In genomic region chr7:152471023-152471620, GRCh38 we compare ENCODE assay signal across 3 cellular contexts.
TF ChIP-seq lines count a peak whose summit lies in the region.

No MANE protein-coding gene starts in this region.

TF ChIP-seq in A549, 52 proteins besides CTCF, POLR2A, EP300 and RAD21:
- TF ChIP-seq ZFP36 (IDR thresholded peaks at IDR 0.05; ENCODE audit: borderline replicate concordance, partially characterized antibody): peak; percentile 59

TF ChIP-seq in HEK293, 187 proteins besides CTCF, POLR2A, EP300 and RAD21:
- peak; percentile 95 for TF ChIP-seq ZNF585B (tag by site-specific recombination; IDR thresholded peaks at IDR 0.05)
- TF ChIP-seq SETDB1 (IDR thresholded peaks at IDR 0.05; ENCODE audit: insufficient read length, low read length): peak; percentile 85
- TF ChIP-seq TRIM28 (IDR thresholded peaks at IDR 0.05; ENCODE audit: borderline replicate concordance, low read length): peak; percentile 94; the same call in 1 of the 2 replicates
TF ChIP-seq in HEK293: peak in this region for 3; not testable (repeated sequence) for 184.

TF ChIP-seq in K562, 482 proteins besides CTCF, POLR2A, EP300 and RAD21:
- TF ChIP-seq CBX1 (IDR thresholded peaks at IDR 0.05; ENCODE audit: low read depth) (peak; percentile 63; the same call in 1 of the 2 replicates), ZNF280A (IDR thresholded peaks at IDR 0.05; ENCODE audit: low read depth, partially characterized antibody) (peak; percentile 44), CEBPZ (IDR thresholded peaks at IDR 0.05; ENCODE audit: borderline replicate concordance, low read depth, low read length) (0 out of 2 replicates have a peak, but pooled peaks have one; percentile 49), MTA3 (IDR thresholded peaks at IDR 0.05; ENCODE audit: borderline replicate concordance) (0 out of 2 replicates have a peak, but pooled peaks have one; percentile 30), ZFP36 (IDR thresholded peaks at IDR 0.05; ENCODE audit: low read depth, low read length, partially characterized antibody) (peak; percentile 60), CBX3 (IDR thresholded peaks at IDR 0.05; ENCODE audit: borderline replicate concordance in 1 of 2, low read length in 2 of 2) (peak in 1 of 2 experiments; percentile 89; a peak in 2 of 3 replicates), TRIM28 (IDR thresholded peaks at IDR 0.05) (peak; percentile 83), CBX5 (IDR thresholded peaks at IDR 0.05; ENCODE audit: borderline replicate concordance, low read depth) (peak; percentile 77; the same call in 1 of the 2 replicates), YY1 (IDR thresholded peaks at IDR 0.05; ENCODE audit: borderline replicate concordance in 1 of 3, control insufficient read depth in 1 of 3, extremely low read depth in 1 of 3, insufficient read depth in 3 of 3, insufficient read length in 1 of 3, insufficient replicate concordance in 2 of 3, low read depth in 1 of 3, low read length in 2 of 3) (peak in 1 of 3 experiments; percentile 24)
